In genomic region chr12:98490491-98491453, GRCh38 we compare ENCODE assay signal across 1 cellular context.
TF ChIP-seq lines count a peak whose summit lies in the region.

No MANE protein-coding gene starts in this region.

TF ChIP-seq in HEK293, 187 proteins besides CTCF, POLR2A, EP300 and RAD21 (continued from another document and continues in another):
- no peak for TF ChIP-seq ZNF155 (tag by site-specific recombination; IDR thresholded peaks at IDR 0.05)
- TF ChIP-seq ZNF791 (tag by site-specific recombination; IDR thresholded peaks at IDR 0.05), result no peak
- TF ChIP-seq, protein P1, sequence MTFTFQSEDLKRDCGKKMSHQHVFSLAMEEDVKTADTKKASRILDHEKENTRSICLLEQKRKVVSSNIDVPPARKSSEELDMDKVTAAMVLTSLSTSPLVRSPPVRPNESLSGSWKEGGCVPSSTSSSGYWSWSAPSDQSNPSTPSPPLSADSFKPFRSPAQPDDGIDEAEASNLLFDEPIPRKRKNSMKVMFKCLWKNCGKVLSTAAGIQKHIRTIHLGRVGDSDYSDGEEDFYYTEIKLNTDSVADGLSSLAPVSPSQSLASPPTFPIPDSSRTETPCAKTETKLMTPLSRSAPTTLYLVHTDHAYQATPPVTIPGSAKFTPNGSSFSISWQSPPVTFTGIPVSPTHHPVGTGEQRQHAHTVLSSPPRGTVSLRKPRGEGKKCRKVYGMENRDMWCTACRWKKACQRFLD (tag by site-specific recombination; IDR thresholded peaks at IDR 0.05), result no peak
- TF ChIP-seq ZNF473 (tag by site-specific recombination; IDR thresholded peaks at IDR 0.05), result no peak
- TF ChIP-seq SCRT2 (tag by site-specific recombination; IDR thresholded peaks at IDR 0.05), result peak; percentile 49
- no peak for TF ChIP-seq ZNF544 (tag by site-specific recombination; IDR thresholded peaks at IDR 0.05)
- TF ChIP-seq, protein P2, sequence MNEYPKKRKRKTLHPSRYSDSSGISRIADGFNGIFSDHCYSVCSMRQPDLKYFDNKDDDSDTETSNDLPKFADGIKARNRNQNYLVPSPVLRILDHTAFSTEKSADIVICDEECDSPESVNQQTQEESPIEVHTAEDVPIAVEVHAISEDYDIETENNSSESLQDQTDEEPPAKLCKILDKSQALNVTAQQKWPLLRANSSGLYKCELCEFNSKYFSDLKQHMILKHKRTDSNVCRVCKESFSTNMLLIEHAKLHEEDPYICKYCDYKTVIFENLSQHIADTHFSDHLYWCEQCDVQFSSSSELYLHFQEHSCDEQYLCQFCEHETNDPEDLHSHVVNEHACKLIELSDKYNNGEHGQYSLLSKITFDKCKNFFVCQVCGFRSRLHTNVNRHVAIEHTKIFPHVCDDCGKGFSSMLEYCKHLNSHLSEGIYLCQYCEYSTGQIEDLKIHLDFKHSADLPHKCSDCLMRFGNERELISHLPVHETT (tag by site-specific recombination; IDR thresholded peaks at IDR 0.05), result no peak
- TF ChIP-seq ZNF658 (tag by site-specific recombination; IDR thresholded peaks at IDR 0.05), result no peak
- no peak for TF ChIP-seq ZNF626 (tag by site-specific recombination; IDR thresholded peaks at IDR 0.05)
- TF ChIP-seq ZNF214 (tag by site-specific recombination; IDR thresholded peaks at IDR 0.05; ENCODE audit: borderline replicate concordance), result no peak
- TF ChIP-seq GLI4 (tag by site-specific recombination; IDR thresholded peaks at IDR 0.05), result no peak
- TF ChIP-seq, protein P3, sequence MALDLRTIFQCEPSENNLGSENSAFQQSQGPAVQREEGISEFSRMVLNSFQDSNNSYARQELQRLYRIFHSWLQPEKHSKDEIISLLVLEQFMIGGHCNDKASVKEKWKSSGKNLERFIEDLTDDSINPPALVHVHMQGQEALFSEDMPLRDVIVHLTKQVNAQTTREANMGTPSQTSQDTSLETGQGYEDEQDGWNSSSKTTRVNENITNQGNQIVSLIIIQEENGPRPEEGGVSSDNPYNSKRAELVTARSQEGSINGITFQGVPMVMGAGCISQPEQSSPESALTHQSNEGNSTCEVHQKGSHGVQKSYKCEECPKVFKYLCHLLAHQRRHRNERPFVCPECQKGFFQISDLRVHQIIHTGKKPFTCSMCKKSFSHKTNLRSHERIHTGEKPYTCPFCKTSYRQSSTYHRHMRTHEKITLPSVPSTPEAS (tag by site-specific recombination; IDR thresholded peaks at IDR 0.05), result no peak
- no peak for TF ChIP-seq ZNF133 (tag by site-specific recombination; IDR thresholded peaks at IDR 0.05)
- TF ChIP-seq, protein P4, sequence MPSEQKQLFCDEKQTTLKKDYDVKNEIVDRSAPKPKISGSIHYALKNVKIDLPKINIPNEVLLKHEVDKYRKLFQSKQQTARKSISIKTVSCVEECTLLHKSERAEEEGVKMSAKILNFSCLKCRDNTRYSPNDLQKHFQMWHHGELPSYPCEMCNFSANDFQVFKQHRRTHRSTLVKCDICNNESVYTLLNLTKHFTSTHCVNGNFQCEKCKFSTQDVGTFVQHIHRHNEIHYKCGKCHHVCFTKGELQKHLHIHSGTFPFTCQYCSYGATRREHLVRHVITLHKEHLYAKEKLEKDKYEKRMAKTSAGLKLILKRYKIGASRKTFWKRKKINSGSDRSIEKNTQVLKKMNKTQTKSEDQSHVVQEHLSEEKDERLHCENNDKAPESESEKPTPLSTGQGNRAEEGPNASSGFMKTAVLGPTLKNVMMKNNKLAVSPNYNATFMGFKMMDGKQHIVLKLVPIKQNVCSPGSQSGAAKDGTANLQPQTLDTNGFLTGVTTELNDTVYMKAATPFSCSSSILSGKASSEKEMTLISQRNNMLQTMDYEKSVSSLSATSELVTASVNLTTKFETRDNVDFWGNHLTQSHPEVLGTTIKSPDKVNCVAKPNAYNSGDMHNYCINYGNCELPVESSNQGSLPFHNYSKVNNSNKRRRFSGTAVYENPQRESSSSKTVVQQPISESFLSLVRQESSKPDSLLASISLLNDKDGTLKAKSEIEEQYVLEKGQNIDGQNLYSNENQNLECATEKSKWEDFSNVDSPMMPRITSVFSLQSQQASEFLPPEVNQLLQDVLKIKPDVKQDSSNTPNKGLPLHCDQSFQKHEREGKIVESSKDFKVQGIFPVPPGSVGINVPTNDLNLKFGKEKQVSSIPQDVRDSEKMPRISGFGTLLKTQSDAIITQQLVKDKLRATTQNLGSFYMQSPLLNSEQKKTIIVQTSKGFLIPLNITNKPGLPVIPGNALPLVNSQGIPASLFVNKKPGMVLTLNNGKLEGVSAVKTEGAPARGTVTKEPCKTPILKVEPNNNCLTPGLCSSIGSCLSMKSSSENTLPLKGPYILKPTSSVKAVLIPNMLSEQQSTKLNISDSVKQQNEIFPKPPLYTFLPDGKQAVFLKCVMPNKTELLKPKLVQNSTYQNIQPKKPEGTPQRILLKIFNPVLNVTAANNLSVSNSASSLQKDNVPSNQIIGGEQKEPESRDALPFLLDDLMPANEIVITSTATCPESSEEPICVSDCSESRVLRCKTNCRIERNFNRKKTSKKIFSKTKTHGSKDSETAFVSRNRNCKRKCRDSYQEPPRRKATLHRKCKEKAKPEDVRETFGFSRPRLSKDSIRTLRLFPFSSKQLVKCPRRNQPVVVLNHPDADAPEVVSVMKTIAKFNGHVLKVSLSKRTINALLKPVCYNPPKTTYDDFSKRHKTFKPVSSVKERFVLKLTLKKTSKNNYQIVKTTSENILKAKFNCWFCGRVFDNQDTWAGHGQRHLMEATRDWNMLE (tag by site-specific recombination; conservative IDR thresholded peaks at IDR 0.05; ENCODE audit: low read depth), result no peak
- no peak for TF ChIP-seq ZNF169 (tag by site-specific recombination; IDR thresholded peaks at IDR 0.05)
- no peak for TF ChIP-seq ZNF561 (tag by site-specific recombination; IDR thresholded peaks at IDR 0.05; ENCODE audit: borderline replicate concordance)
- no peak for TF ChIP-seq MYNN (tag by site-specific recombination; IDR thresholded peaks at IDR 0.05; ENCODE audit: borderline replicate concordance)
- TF ChIP-seq, protein P5, sequence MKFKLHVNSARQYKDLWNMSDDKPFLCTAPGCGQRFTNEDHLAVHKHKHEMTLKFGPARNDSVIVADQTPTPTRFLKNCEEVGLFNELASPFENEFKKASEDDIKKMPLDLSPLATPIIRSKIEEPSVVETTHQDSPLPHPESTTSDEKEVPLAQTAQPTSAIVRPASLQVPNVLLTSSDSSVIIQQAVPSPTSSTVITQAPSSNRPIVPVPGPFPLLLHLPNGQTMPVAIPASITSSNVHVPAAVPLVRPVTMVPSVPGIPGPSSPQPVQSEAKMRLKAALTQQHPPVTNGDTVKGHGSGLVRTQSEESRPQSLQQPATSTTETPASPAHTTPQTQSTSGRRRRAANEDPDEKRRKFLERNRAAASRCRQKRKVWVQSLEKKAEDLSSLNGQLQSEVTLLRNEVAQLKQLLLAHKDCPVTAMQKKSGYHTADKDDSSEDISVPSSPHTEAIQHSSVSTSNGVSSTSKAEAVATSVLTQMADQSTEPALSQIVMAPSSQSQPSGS (tag by site-specific recombination; IDR thresholded peaks at IDR 0.05; ENCODE audit: low read depth), result no peak
- no peak for TF ChIP-seq ZNF223 (tag by site-specific recombination; IDR thresholded peaks at IDR 0.05)
- TF ChIP-seq, protein P6, sequence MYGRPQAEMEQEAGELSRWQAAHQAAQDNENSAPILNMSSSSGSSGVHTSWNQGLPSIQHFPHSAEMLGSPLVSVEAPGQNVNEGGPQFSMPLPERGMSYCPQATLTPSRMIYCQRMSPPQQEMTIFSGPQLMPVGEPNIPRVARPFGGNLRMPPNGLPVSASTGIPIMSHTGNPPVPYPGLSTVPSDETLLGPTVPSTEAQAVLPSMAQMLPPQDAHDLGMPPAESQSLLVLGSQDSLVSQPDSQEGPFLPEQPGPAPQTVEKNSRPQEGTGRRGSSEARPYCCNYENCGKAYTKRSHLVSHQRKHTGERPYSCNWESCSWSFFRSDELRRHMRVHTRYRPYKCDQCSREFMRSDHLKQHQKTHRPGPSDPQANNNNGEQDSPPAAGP (tag by site-specific recombination; IDR thresholded peaks at IDR 0.05), result no peak
- TF ChIP-seq ZNF366 (tag by site-specific recombination; conservative IDR thresholded peaks at IDR 0.05), result no peak; the same call in 1 of the 2 replicates
- TF ChIP-seq SP2 (tag by site-specific recombination; IDR thresholded peaks at IDR 0.05), result no peak
- no peak for TF ChIP-seq ZNF529 (tag by site-specific recombination; IDR thresholded peaks at IDR 0.05; ENCODE audit: insufficient replicate concordance)
- TF ChIP-seq ZNF266 (tag by site-specific recombination; IDR thresholded peaks at IDR 0.05; ENCODE audit: low read depth), result no peak
- TF ChIP-seq ZFP69B (tag by site-specific recombination; IDR thresholded peaks at IDR 0.05), result no peak
- TF ChIP-seq HOXD13 (CRISPR knock-in tag; IDR thresholded peaks at IDR 0.05; ENCODE audit: borderline replicate concordance), result no peak
- TF ChIP-seq, protein P7, sequence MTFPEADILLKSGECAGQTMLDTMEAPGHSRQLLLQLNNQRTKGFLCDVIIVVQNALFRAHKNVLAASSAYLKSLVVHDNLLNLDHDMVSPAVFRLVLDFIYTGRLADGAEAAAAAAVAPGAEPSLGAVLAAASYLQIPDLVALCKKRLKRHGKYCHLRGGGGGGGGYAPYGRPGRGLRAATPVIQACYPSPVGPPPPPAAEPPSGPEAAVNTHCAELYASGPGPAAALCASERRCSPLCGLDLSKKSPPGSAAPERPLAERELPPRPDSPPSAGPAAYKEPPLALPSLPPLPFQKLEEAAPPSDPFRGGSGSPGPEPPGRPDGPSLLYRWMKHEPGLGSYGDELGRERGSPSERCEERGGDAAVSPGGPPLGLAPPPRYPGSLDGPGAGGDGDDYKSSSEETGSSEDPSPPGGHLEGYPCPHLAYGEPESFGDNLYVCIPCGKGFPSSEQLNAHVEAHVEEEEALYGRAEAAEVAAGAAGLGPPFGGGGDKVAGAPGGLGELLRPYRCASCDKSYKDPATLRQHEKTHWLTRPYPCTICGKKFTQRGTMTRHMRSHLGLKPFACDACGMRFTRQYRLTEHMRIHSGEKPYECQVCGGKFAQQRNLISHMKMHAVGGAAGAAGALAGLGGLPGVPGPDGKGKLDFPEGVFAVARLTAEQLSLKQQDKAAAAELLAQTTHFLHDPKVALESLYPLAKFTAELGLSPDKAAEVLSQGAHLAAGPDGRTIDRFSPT (tag by site-specific recombination; IDR thresholded peaks at IDR 0.05), result no peak
- no peak for TF ChIP-seq ZNF449 (tag by site-specific recombination; IDR thresholded peaks at IDR 0.05)
- TF ChIP-seq ZNF785 (tag by site-specific recombination; IDR thresholded peaks at IDR 0.05), result no peak
- TF ChIP-seq GFI1B (tag by site-specific recombination; IDR thresholded peaks at IDR 0.05), result peak; percentile 49; the same call in 1 of the 2 replicates
- TF ChIP-seq, protein P8, sequence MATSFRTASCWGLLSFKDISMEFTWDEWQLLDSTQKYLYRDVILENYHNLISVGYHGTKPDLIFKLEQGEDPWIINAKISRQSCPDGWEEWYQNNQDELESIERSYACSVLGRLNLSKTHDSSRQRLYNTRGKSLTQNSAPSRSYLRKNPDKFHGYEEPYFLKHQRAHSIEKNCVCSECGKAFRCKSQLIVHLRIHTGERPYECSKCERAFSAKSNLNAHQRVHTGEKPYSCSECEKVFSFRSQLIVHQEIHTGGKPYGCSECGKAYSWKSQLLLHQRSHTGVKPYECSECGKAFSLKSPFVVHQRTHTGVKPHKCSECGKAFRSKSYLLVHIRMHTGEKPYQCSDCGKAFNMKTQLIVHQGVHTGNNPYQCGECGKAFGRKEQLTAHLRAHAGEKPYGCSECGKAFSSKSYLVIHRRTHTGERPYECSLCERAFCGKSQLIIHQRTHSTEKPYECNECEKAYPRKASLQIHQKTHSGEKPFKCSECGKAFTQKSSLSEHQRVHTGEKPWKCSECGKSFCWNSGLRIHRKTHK (tag by site-specific recombination; IDR thresholded peaks at IDR 0.05), result no peak
- no peak for TF ChIP-seq ZNF521 (tag by site-specific recombination; IDR thresholded peaks at IDR 0.05)
- no peak for TF ChIP-seq ZNF404 (tag by site-specific recombination; IDR thresholded peaks at IDR 0.05)
- TF ChIP-seq ZEB2 (tag by site-specific recombination; IDR thresholded peaks at IDR 0.05), result peak; percentile 23; the same call in 1 of the 2 replicates
- no peak; the same call in 1 of the 2 replicates for TF ChIP-seq ZNF341 (tag by site-specific recombination; IDR thresholded peaks at IDR 0.05; ENCODE audit: low read depth)
- no peak for TF ChIP-seq ZNF664 (tag by site-specific recombination; IDR thresholded peaks at IDR 0.05)
- TF ChIP-seq GLIS2 (tag by site-specific recombination; IDR thresholded peaks at IDR 0.05), result no peak
- TF ChIP-seq ZNF596 (tag by site-specific recombination; IDR thresholded peaks at IDR 0.05), result no peak
- TF ChIP-seq IKZF3 (tag by site-specific recombination; IDR thresholded peaks at IDR 0.05), result peak; percentile 63; the same call in 1 of the 2 replicates
- no peak for TF ChIP-seq ZNF2 (tag by site-specific recombination; IDR thresholded peaks at IDR 0.05)
- TF ChIP-seq ZNF629 (tag by site-specific recombination; IDR thresholded peaks at IDR 0.05), result peak; percentile 41; the same call in 1 of the 2 replicates
- no peak for TF ChIP-seq ZNF768 (tag by site-specific recombination; IDR thresholded peaks at IDR 0.05)
- TF ChIP-seq, protein P9, sequence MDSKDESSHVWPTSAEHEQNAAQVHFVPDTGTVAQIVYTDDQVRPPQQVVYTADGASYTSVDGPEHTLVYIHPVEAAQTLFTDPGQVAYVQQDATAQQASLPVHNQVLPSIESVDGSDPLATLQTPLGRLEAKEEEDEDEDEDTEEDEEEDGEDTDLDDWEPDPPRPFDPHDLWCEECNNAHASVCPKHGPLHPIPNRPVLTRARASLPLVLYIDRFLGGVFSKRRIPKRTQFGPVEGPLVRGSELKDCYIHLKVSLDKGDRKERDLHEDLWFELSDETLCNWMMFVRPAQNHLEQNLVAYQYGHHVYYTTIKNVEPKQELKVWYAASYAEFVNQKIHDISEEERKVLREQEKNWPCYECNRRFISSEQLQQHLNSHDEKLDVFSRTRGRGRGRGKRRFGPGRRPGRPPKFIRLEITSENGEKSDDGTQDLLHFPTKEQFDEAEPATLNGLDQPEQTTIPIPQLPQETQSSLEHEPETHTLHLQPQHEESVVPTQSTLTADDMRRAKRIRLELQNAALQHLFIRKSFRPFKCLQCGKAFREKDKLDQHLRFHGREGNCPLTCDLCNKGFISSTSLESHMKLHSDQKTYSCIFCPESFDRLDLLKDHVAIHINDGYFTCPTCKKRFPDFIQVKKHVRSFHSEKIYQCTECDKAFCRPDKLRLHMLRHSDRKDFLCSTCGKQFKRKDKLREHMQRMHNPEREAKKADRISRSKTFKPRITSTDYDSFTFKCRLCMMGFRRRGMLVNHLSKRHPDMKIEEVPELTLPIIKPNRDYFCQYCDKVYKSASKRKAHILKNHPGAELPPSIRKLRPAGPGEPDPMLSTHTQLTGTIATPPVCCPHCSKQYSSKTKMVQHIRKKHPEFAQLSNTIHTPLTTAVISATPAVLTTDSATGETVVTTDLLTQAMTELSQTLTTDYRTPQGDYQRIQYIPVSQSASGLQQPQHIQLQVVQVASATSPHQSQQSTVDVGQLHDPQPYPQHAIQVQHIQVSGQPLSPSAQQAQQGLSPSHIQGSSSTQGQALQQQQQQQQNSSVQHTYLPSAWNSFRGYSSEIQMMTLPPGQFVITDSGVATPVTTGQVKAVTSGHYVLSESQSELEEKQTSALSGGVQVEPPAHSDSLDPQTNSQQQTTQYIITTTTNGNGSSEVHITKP (tag by site-specific recombination; IDR thresholded peaks at IDR 0.05), result 0 out of 2 replicates have a peak, but pooled peaks have one; percentile 21
- TF ChIP-seq ZNF548 (tag by site-specific recombination; IDR thresholded peaks at IDR 0.05), result no peak
